In the genomic region with DNA sequence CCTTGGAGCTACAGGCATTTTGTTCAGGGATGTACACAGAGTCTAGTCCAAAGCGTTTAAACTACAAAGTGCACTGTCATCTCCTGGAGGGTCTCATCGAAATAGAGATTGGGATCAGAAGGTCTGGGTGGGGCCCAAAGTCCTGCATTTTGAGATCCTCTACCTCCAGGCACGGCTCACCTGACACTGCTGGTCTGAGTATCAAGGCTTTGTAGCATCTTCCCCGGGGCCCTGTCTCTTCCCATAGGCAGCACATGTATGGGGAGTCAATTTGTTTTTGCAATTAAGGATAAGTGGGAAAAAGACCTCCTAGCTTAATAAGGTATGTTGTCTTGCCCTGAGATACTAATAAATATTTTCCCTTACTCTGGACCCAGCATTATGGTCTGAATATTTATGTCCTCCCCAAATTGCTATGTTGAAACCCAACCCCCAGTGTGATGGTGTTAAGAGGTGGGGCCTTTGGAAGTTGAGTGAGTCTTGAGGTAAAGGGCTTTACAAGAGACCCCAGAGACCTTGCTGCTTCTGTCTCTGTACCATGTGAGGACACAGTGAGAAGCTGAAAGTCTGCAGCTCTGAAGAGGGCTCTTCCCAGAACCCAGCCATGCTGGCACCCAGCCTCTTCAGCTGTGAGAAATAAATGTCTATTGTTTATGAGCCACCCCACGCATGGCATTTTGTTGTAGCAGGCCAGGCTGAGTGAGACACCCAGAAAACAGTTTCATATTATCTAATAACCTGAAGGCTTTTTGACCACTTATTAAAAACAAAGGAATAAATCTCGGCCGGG, we compare ENCODE assay signal across 15 cellular contexts.
"Had no signal": no experiment of that assay in that cellular context is flagged by ENCODE, and none has a peak within 500 bp of the region (broad histone marks: within the 10 kb centered on the region; RNA-seq: fewer than 3 reads in every experiment).

No MANE protein-coding gene starts in this region.

- H3K4me1 Mint-ChIP-seq: activated naive CD8-positive, alpha-beta T cell treated with anti-CD3 and anti-CD28 coated beads, Interleukin-2, amount 10 ng/mL, durations not matched to agents 7 days and 5 days; natural killer cell had no signal

- H3K9me3 Mint-ChIP-seq: activated naive CD4-positive, alpha-beta T cell treated with anti-CD3 and anti-CD28 coated beads for 36 hours; activated naive CD8-positive, alpha-beta T cell treated with anti-CD3 and anti-CD28 coated beads, Interleukin-2, amount 10 ng/mL, durations not matched to agents 7 days and 5 days; activated T-cell treated with anti-CD3 and anti-CD28 coated beads, Interleukin-2, amount 50 U/mL, for 24 hours; activated T-helper 2 cell treated with anti-CD3 and anti-CD28 coated beads, Interferon-gamma antibody, Interleukin-2, Interleukin-4, amounts not matched to agents 10 μg/mL and 5 μg/mL and 100 μg/mL, durations not matched to agents 14 hours and 24 hours and 36 hours; natural killer cell; stimulated activated naive CD8-positive, alpha-beta T cell treated with anti-CD3 and anti-CD28 coated beads, Interleukin-15, Interleukin-2, amounts not matched to agents 100 ng/mL and 50 ng/mL, for 24 hours had no signal

- H3K4me3 Mint-ChIP-seq: activated CD8-positive, alpha-beta T cell treated with anti-CD3 and anti-CD28 coated beads, Interleukin-2, amount 10 ng/mL, durations not matched to agents 7 days and 5 days; activated naive CD4-positive, alpha-beta T cell treated with anti-CD3 and anti-CD28 coated beads for 36 hours; activated naive CD8-positive, alpha-beta T cell treated with anti-CD3 and anti-CD28 coated beads, Interleukin-2, amount 10 ng/mL, durations not matched to agents 7 days and 5 days; activated T-cell treated with anti-CD3 and anti-CD28 coated beads, Interleukin-2, amount 50 U/mL, for 24 hours; natural killer cell; stimulated activated naive CD8-positive, alpha-beta T cell treated with anti-CD3 and anti-CD28 coated beads, Interleukin-15, Interleukin-2, amounts not matched to agents 100 ng/mL and 50 ng/mL, for 24 hours had no signal

- H3K36me3 Mint-ChIP-seq: activated naive CD8-positive, alpha-beta T cell treated with anti-CD3 and anti-CD28 coated beads, Interleukin-2, amount 10 ng/mL, durations not matched to agents 7 days and 5 days; natural killer cell had no signal

- H3K27ac Mint-ChIP-seq: activated CD8-positive, alpha-beta T cell treated with anti-CD3 and anti-CD28 coated beads, Interleukin-2, amount 10 ng/mL, durations not matched to agents 7 days and 5 days; activated naive CD4-positive, alpha-beta T cell treated with anti-CD3 and anti-CD28 coated beads for 36 hours; activated naive CD8-positive, alpha-beta T cell treated with anti-CD3 and anti-CD28 coated beads, Interleukin-2, amount 10 ng/mL, durations not matched to agents 7 days and 5 days; activated T-cell treated with anti-CD3 and anti-CD28 coated beads, Interleukin-2, amount 50 U/mL, for 24 hours; activated T-helper 2 cell treated with anti-CD3 and anti-CD28 coated beads, Interferon-gamma antibody, Interleukin-2, Interleukin-4, amounts not matched to agents 10 μg/mL and 5 μg/mL and 100 μg/mL, durations not matched to agents 14 hours and 24 hours and 36 hours; natural killer cell; stimulated activated naive CD8-positive, alpha-beta T cell treated with anti-CD3 and anti-CD28 coated beads, Interleukin-15, Interleukin-2, amounts not matched to agents 100 ng/mL and 50 ng/mL, for 24 hours had no signal

- H3K27me3 Mint-ChIP-seq: stimulated activated naive CD8-positive, alpha-beta T cell treated with anti-CD3 and anti-CD28 coated beads, Interleukin-15, Interleukin-2, amounts not matched to agents 100 ng/mL and 50 ng/mL, for 24 hours had no signal

- DNase-seq: activated CD4-positive, alpha-beta T cell treated with anti-CD3 and anti-CD28 coated beads for 1 hour; activated CD4-positive, alpha-beta T cell treated with anti-CD3 and anti-CD28 coated beads, Interleukin-2, amount 50 U/mL, for 1 hour; activated CD8-positive, alpha-beta T cell treated with anti-CD3 and anti-CD28 coated beads, Interleukin-2, amount 10 ng/mL, durations not matched to agents 7 days and 5 days; activated naive CD4-positive, alpha-beta T cell treated with anti-CD3 and anti-CD28 coated beads for 36 hours; activated naive CD8-positive, alpha-beta T cell treated with anti-CD3 and anti-CD28 coated beads, Interleukin-2, amount 10 ng/mL, durations not matched to agents 7 days and 5 days; activated T-cell treated with anti-CD3 and anti-CD28 coated beads, Interleukin-2, amount 50 U/mL, for 24 hours; amniotic stem cell; islet precursor cell; left colon; natural killer cell; right cardiac atrium; stimulated activated CD4-positive, alpha-beta T cell treated with anti-CD3 and anti-CD28 coated beads, Interleukin-12 subunit alpha, Interleukin-12 subunit beta, amount 100 ng/mL, for 4 hours; T-helper 9 cell had no signal

- ATAC-seq: activated CD8-positive, alpha-beta T cell treated with anti-CD3 and anti-CD28 coated beads, Interleukin-2, amount 10 ng/mL, durations not matched to agents 7 days and 5 days; left colon; natural killer cell; right cardiac atrium had no signal
